In the genomic region with DNA sequence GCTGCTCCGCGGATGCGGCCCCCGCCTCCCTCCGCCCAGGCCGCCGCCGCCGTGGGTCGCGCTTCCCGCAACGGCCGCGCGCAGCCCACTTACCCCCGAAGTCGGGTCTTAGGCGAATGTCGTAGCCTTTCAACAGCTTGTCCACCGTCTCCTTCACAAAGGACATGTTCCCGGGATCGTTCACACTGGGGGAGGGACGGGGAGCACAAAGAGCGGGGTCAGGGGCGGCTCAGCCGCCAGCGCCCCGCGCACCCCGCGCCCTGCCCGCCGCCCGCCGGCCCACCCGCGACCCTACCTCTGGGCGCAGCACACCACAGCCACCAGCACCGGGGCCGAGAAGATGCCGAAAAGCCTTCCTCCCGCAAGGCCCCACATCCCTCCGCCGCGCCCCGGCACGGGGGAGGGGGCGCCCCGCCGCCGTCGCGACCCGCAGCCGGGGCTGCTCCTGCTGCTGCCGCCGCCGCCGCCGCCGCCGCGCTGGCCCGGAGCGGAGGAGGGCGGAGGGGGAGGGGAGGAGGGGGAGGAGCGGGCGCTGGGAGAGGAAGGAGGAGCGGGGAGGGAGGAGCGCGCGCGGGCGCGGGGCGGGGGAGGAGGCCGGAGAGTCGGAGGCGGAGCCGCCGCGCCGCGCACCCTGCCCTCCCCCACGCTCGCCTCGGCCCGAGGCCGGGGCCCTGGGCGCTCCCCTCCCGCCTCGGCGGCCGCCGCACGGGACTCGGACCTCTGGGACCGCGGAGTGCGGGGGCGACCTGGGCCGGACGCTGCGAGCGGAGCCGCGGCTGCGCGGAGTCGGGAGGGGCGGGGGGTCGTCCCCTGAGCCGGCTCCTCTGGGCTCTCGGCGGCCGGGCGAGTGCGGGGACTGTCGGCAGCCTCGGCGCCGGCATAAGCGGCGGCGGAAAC, we compare ENCODE assay signal across 8 cellular contexts. TPM values are rescaled to one million over a fixed set of nuclear protein-coding genes. Genes with fewer than 3 reads are reported as not detected.
DNase-seq lines count a peak whose midpoint lies in the region; ATAC-seq and TF ChIP-seq lines count a peak whose summit lies in the region.

A gene (minus strand): TSS at position 479 of the 897 bp plus-strand sequence.

- peaks cover 0 to 24% (median 15%) of the 10 kb centered on the region in 3 donors for H3K4me1 ChIP-seq in esophagus squamous epithelium
- H3K4me1 ChIP-seq in neuron (ENCODE audit: insufficient read depth, low read length), result peaks cover 4% of the 10 kb centered on the region
- no peaks in the 10 kb centered on the region for H3K4me1 ChIP-seq in A673 (ENCODE audit: insufficient read depth, low read length, poor library complexity, severe bottlenecking)

- H3K27me3 Mint-ChIP-seq in activated T-helper 17 cell treated with anti-CD3 and anti-CD28 coated beads, Interleukin-2, amount 50 U/mL, for 72 hours, result peaks cover 36% of the 10 kb centered on the region

- peaks cover 11% of the 10 kb centered on the region for H3K9me3 Mint-ChIP-seq in activated T-helper 17 cell treated with anti-CD3 and anti-CD28 coated beads, Interleukin-2, amount 50 U/mL, for 72 hours

- no peak within 1 kb of the TSS for H3K27ac Mint-ChIP-seq in activated T-helper 17 cell treated with anti-CD3 and anti-CD28 coated beads, Interleukin-2, amount 50 U/mL, for 72 hours

- no peak within 1 kb of the TSS for H3K4me3 Mint-ChIP-seq in activated T-helper 17 cell treated with anti-CD3 and anti-CD28 coated beads, Interleukin-2, amount 50 U/mL, for 72 hours

- intact Hi-C loops in esophagus squamous epithelium (cut with DNase I) (no loop called here), A673 (cut with micrococcal nuclease; ENCODE audit: unreplicated experiment) (no loop called here)

- H3K9me3 ChIP-seq in esophagus squamous epithelium (no peaks in the 10 kb centered on the region), neuron (ENCODE audit: low read length) (no peaks in the 10 kb centered on the region), A673 (ENCODE audit: low read depth, low read length, poor library complexity, severe bottlenecking) (peaks cover 15% of the 10 kb centered on the region)

- DNase-seq in DMS79 (lab: John Stamatoyannopoulos, UW) (peak; percentile 9), NCI-H2227 (lab: John Stamatoyannopoulos, UW; ENCODE audit: unreplicated experiment) (peak; percentile 81), esophagus squamous epithelium (lab: John Stamatoyannopoulos, UW) (no peak), KBM-7 (no peak), A673 (ENCODE audit: low spot score) (no peak)

- peaks cover 6% of the 10 kb centered on the region for H3K36me3 Mint-ChIP-seq in activated T-helper 17 cell treated with anti-CD3 and anti-CD28 coated beads, Interleukin-2, amount 50 U/mL, for 72 hours (ENCODE audit: low read depth)

- no peaks in the 10 kb centered on the region for H3K36me3 ChIP-seq in esophagus squamous epithelium
- H3K36me3 ChIP-seq in neuron (ENCODE audit: insufficient read depth, low read length), result no peaks in the 10 kb centered on the region
- no peaks in the 10 kb centered on the region for H3K36me3 ChIP-seq in A673 (ENCODE audit: insufficient read depth, low read length, poor library complexity, severe bottlenecking)

- H3K4me3 ChIP-seq in esophagus squamous epithelium, result peak within 1 kb of the TSS; percentile 30 to 68 (median 44)
- peak within 1 kb of the TSS; percentile 57 for H3K4me3 ChIP-seq in neuron (ENCODE audit: low read length)
- H3K4me3 ChIP-seq in A673 (ENCODE audit: low read depth, low read length, poor library complexity, severe bottlenecking), result no peak within 1 kb of the TSS

- H3K27ac ChIP-seq in esophagus squamous epithelium, result no peak within 1 kb of the TSS
- no peak within 1 kb of the TSS for H3K27ac ChIP-seq in A673 (ENCODE audit: low read depth, low read length, poor library complexity, severe bottlenecking)

- in situ Hi-C loops in KBM-7 (cut with MboI; ENCODE audit: low pct_unique_long_range_greater_than_20kb, low sequenced_read_pairs), result no loop called here

- BruUV-seq in A673 (replicated peaks; lab: Mats Ljungman, UMichigan), result no TSS peak

- H3K4me1 Mint-ChIP-seq in activated T-helper 17 cell treated with anti-CD3 and anti-CD28 coated beads, Interleukin-2, amount 50 U/mL, for 72 hours, result no peaks in the 10 kb centered on the region

- H2AFZ ChIP-seq in neuron (ENCODE audit: low read depth, low read length), result peak within 1 kb of the TSS; percentile 87

- H3K27me3 ChIP-seq in esophagus squamous epithelium (peaks cover 0 to 70% (median 3%) of the 10 kb centered on the region in 4 donors), neuron (ENCODE audit: insufficient read depth, low read length) (peaks cover 42% of the 10 kb centered on the region), A673 (replicated peaks; ENCODE audit: insufficient read depth, low read depth, low read length, poor library complexity) (no peaks in the 10 kb centered on the region)

- TF ChIP-seq CTCF in esophagus squamous epithelium (IDR thresholded peaks at IDR 0.05) (no peak), A673 (conservative IDR thresholded peaks at IDR 0.05; ENCODE audit: low read depth, low read length) (no peak)

- TF ChIP-seq POLR2A in esophagus squamous epithelium (IDR thresholded peaks at IDR 0.05), result no peak

- POLR2A ChIA-PET in A673 (lab: Charles Lee; ENCODE audit: low non-redundant PET), result no interaction called here

- CTCF ChIA-PET in A673 (lab: Charles Lee), result no interaction called here

- ATAC-seq in activated T-helper 17 cell treated with anti-CD3 and anti-CD28 coated beads, Interleukin-2, amount 50 U/mL, for 72 hours (replicated peaks), result no peak
- no peak for ATAC-seq in HG02623 (IDR thresholded peaks at IDR 0.05; ENCODE audit: unreplicated experiment)

- WGBS in esophagus squamous epithelium, 2 donors, result no CpG with 5 or more reads among the region's 126 CpGs

RNA-seq across cellular contexts. Expression of the gene that starts here (rescaled TPM):
- total RNA-seq in esophagus squamous epithelium, result 1 to 10 TPM in 2 of 4 donors, under 1 TPM in 2; 0.67 to 2.3 (median 1.4) TPM
- total RNA-seq in activated T-helper 17 cell treated with anti-CD3 and anti-CD28 coated beads, Interleukin-2, amount 50 U/mL, for 72 hours, result under 1 TPM in 1 of 2 donors, not detected in 1; 0.32 TPM
- total RNA-seq in A673 (2021), result not detected in 2 replicates

Comparison
In these comparisons a context has a peak if more than half of its experiments do, and no peak if none do; other contexts are left out.
1. DNase-seq: peak in DMS79 (single experiment) and NCI-H2227 (single experiment); none in esophagus squamous epithelium (single experiment), KBM-7 (single experiment) and A673 (single experiment).